ENCODE assay signal across 1 cellular context in genomic region chr6:112154711-112155110, GRCh38.
TF ChIP-seq lines count a peak whose summit lies in the region.

No MANE protein-coding gene starts in this region.

TF ChIP-seq in SK-N-SH, 30 proteins besides CTCF, POLR2A, EP300 and RAD21 (continued from another document):
- no peak for TF ChIP-seq PBX3 (IDR thresholded peaks at IDR 0.05)
TF ChIP-seq in SK-N-SH: peak in this region for 0.
